ENCODE assay signal across 6 cellular contexts in genomic region chr16:2468142-2468724, GRCh38. TPM values are rescaled to one million over a fixed set of nuclear protein-coding genes. Genes with fewer than 3 reads are reported as not detected.
DNase-seq lines count a peak whose midpoint lies in the region; ATAC-seq and TF ChIP-seq lines count a peak whose summit lies in the region.

No MANE protein-coding gene starts in this region.

- H3K27me3 ChIP-seq in IMR-90 (ENCODE audit: control insufficient read depth, insufficient read depth, low read length) (no peaks in the 10 kb centered on the region; the same call in 1 of the 2 replicates), mammary epithelial cell (ENCODE audit: insufficient read depth, low read length) (no peaks in the 10 kb centered on the region), ovary (peaks cover 6% of the 10 kb centered on the region)

- 6% methylated on average over 7 of the region's 51 CpGs; no CpG with 5 or more reads in 1 of the 2 experiments for WGBS in IMR-90 (ENCODE audit: extremely low coverage in 2 of 2, insufficient read length in 1 of 2), 2 experiments
- WGBS in mammary epithelial cell (ENCODE audit: low coverage, missing lambda C conversion rate): 2% methylated on average over 28 of the region's 51 CpGs
- 0% methylated on average over 43 to 51 of the region's 51 CpGs for WGBS in ovary, 3 donors

- TF ChIP-seq EP300 in ovary (IDR thresholded peaks at IDR 0.05): no peak

- no peak for TF ChIP-seq CTCF in AG04449 (IDR thresholded peaks at IDR 0.05; ENCODE audit: insufficient read depth, low read length, missing control alignments)
- no peak for TF ChIP-seq CTCF in IMR-90 (conservative IDR thresholded peaks at IDR 0.05; ENCODE audit: low read depth, low read length)
- TF ChIP-seq CTCF in mammary epithelial cell (conservative IDR thresholded peaks at IDR 0.05 in 1 of 2, IDR thresholded peaks at IDR 0.05 in 1 of 2; ENCODE audit: extremely low read depth in 1 of 2, insufficient read depth in 1 of 2, low read depth in 1 of 2, low read length in 2 of 2): no peak
- no peak for TF ChIP-seq CTCF in ovary (IDR thresholded peaks at IDR 0.05)

- CTCF ChIA-PET in AG04449 (lab: Yijun Ruan, JAX): interaction anchor here (0.8 to 2.0 kb wide), 3 partner anchors 9 to 38 kb away, joined by 4 to 8 read pairs (median 4); partner anchors contain the start of gene TEDC2
- CTCF ChIA-PET in IMR-90 (lab: Yijun Ruan, JAX): interaction anchor here (1.2 kb wide), 1 partner anchor 33 kb away, joined by 4 read pairs; no protein-coding TSS in a partner anchor
- CTCF ChIA-PET in mammary epithelial cell (lab: Charles Lee; ENCODE audit: low non-redundant PET): no interaction called here

- dilution Hi-C loops in IMR-90 (cut with HindIII; ENCODE audit: low sequenced_read_pairs, unreplicated experiment): no loop called here
- dilution Hi-C loops in mammary epithelial cell (cut with HindIII; ENCODE audit: low sequenced_read_pairs): no loop called here

- no peak overlapping the region for H2BK15ac ChIP-seq in IMR-90 (ENCODE audit: low read depth, low read length)

- H3K79me1 ChIP-seq in IMR-90 (ENCODE audit: low read depth in 1 of 2, low read length in 2 of 2): peaks cover 5 to 12% of the 10 kb centered on the region in 2 experiments; a peak in 1 of 4 replicates

- peak overlapping the region; percentile 92 for H3K4me2 ChIP-seq in IMR-90 (ENCODE audit: low read depth, low read length)
- peak overlapping the region; percentile 100 for H3K4me2 ChIP-seq in mammary epithelial cell (ENCODE audit: insufficient read depth, low read depth, low read length)

- H3K27ac ChIP-seq in IMR-90 (ENCODE audit: insufficient read depth, low read length) (peak overlapping the region; percentile 27; the same call in 1 of the 2 replicates), mammary epithelial cell (ENCODE audit: insufficient read depth, low read depth, low read length) (no peak overlapping the region), ovary (peak overlapping the region in 1 of 2 donors; percentile 39)

- no peak overlapping the region for H3K18ac ChIP-seq in IMR-90 (ENCODE audit: low read depth, low read length)

- no peak for TF ChIP-seq RAD21 in IMR-90 (IDR thresholded peaks at IDR 0.05; ENCODE audit: low read length)

- no peak overlapping the region for H4K91ac ChIP-seq in IMR-90 (ENCODE audit: insufficient read depth, low read depth, low read length)

- H2AK9ac ChIP-seq in IMR-90 (replicated peaks; ENCODE audit: low read depth, low read length, poor library complexity): peak overlapping the region; percentile 97

- peaks cover 8% of the 10 kb centered on the region for H3K9me1 ChIP-seq in IMR-90 (ENCODE audit: insufficient read depth, low read length)

- no peaks in the 10 kb centered on the region for H3K79me2 ChIP-seq in mammary epithelial cell (ENCODE audit: insufficient read depth, low read length)

- H3K9me3 ChIP-seq in IMR-90 (ENCODE audit: control insufficient read depth, insufficient read depth, low read length) (no peaks in the 10 kb centered on the region), mammary epithelial cell (replicated peaks; ENCODE audit: insufficient read depth, low read length) (no peaks in the 10 kb centered on the region), ovary (no peaks in the 10 kb centered on the region)

- H2AK5ac ChIP-seq in IMR-90 (ENCODE audit: low read depth, low read length): peak overlapping the region; percentile 49; the same call in 1 of the 2 replicates

- H2BK20ac ChIP-seq in IMR-90 (ENCODE audit: low read depth, low read length): no peak overlapping the region

- peak overlapping the region; percentile 58 for H3K4ac ChIP-seq in IMR-90 (ENCODE audit: low read depth, low read length)

- in situ Hi-C loops in IMR-90 (cut with MboI; ENCODE audit: low sequenced_read_pairs): no loop called here
- in situ Hi-C loops in mammary epithelial cell (cut with MboI; ENCODE audit: low sequenced_read_pairs in 2 of 2): no loop called here

- peak overlapping the region; percentile 44; the same call in 1 of the 2 replicates for H3K14ac ChIP-seq in IMR-90 (replicated peaks; ENCODE audit: low read depth, low read length)

- peak overlapping the region in 1 of 2 experiments; percentile 50; a peak in 2 of 4 replicates for H4K8ac ChIP-seq in IMR-90 (ENCODE audit: low read depth in 2 of 2, low read length in 2 of 2)

- H3K56ac ChIP-seq in IMR-90 (ENCODE audit: extremely low read depth, insufficient read depth, low read length): peak overlapping the region; percentile 19; the same call in 1 of the 2 replicates

- H2BK5ac ChIP-seq in IMR-90 (ENCODE audit: low read depth, low read length, poor library complexity, severe bottlenecking): peak overlapping the region; percentile 48

- 0 out of 2 replicates have a peak, but pooled peaks cover 5% of the 10 kb centered on the region for H4K20me1 ChIP-seq in IMR-90 (ENCODE audit: insufficient read depth, low read length)
- H4K20me1 ChIP-seq in mammary epithelial cell (ENCODE audit: insufficient read depth, low read length): no peaks in the 10 kb centered on the region

- POLR2A ChIA-PET in AG04449 (lab: Yijun Ruan, JAX) (interaction anchor here (0.7 to 2.0 kb wide), 2 partner anchors 14 to 28 kb away, joined by 3 to 7 read pairs; no protein-coding TSS in a partner anchor), IMR-90 (lab: Charles Lee; ENCODE audit: unreplicated experiment) (no interaction called here)

- H3K9ac ChIP-seq in IMR-90 (ENCODE audit: low read depth, low read length) (peak overlapping the region; percentile 72), mammary epithelial cell (ENCODE audit: insufficient read depth, low read length) (no peak overlapping the region)

- H2AFZ ChIP-seq in IMR-90 (replicated peaks; ENCODE audit: low read length, poor library complexity): peak overlapping the region; percentile 95
- H2AFZ ChIP-seq in mammary epithelial cell (ENCODE audit: low read depth, low read length): peak overlapping the region; percentile 75

- H2BK120ac ChIP-seq in IMR-90 (ENCODE audit: low read depth, low read length): no peak overlapping the region

- TF ChIP-seq POLR2A in IMR-90 (IDR thresholded peaks at IDR 0.05; ENCODE audit: low read depth, low read length) (no peak), ovary (IDR thresholded peaks at IDR 0.05) (no peak)

- peak overlapping the region; percentile 53 for H3K4me3 ChIP-seq in AG04449 (ENCODE audit: low read depth, low read length)
- peak overlapping the region; percentile 50 for H3K4me3 ChIP-seq in IMR-90 (ENCODE audit: insufficient read depth, low read depth, low read length)
- H3K4me3 ChIP-seq in mammary epithelial cell (replicated peaks in 1 of 3; ENCODE audit: insufficient read depth in 1 of 3, low read depth in 2 of 3, low read length in 3 of 3): peak overlapping the region; percentile 30 to 53 (median 49)
- peak overlapping the region; percentile 47 for H3K4me3 ChIP-seq in ovary

- H3K4me1 ChIP-seq in IMR-90 (ENCODE audit: control insufficient read depth, insufficient read depth, low read length) (peaks cover 16% of the 10 kb centered on the region), mammary epithelial cell (ENCODE audit: insufficient read depth, low read length) (peaks cover 29% of the 10 kb centered on the region), ovary (ENCODE audit: insufficient read depth) (peaks cover 7% of the 10 kb centered on the region)

- no peaks in the 10 kb centered on the region for H3K36me3 ChIP-seq in IMR-90 (ENCODE audit: control insufficient read depth, insufficient read depth, low read length)
- no peaks in the 10 kb centered on the region for H3K36me3 ChIP-seq in mammary epithelial cell (ENCODE audit: insufficient read depth, low read length)
- no peaks in the 10 kb centered on the region for H3K36me3 ChIP-seq in ovary

- H4K5ac ChIP-seq in IMR-90 (ENCODE audit: low read depth, low read length): no peak overlapping the region

- ATAC-seq in IMR-90 (ENCODE audit: low read depth): peak; percentile 16
- no peak for ATAC-seq in HG03469 (IDR thresholded peaks at IDR 0.05; ENCODE audit: unreplicated experiment)
- no peak for ATAC-seq in HG02981 (IDR thresholded peaks at IDR 0.05; ENCODE audit: unreplicated experiment)

- DNase-seq in AG04449 (ENCODE audit: low read depth, low spot score): no peak
- DNase-seq in IMR-90: peak; percentile 11
- peak; percentile 78 for DNase-seq in mammary epithelial cell
- DNase-seq in ovary: peak in 1 of 5 donors; percentile 51

- H3K23ac ChIP-seq in IMR-90 (ENCODE audit: low read depth, low read length): peak overlapping the region; percentile 52; the same call in 1 of the 2 replicates

- BruUV-seq in IMR-90 (replicated peaks; lab: Mats Ljungman, UMichigan) (no TSS peak), mammary epithelial cell (replicated peaks; lab: Mats Ljungman, UMichigan) (no TSS peak)

- intact Hi-C loops in IMR-90 (cut with micrococcal nuclease): no loop called here
- intact Hi-C loops in mammary epithelial cell (cut with micrococcal nuclease): no loop called here
- intact Hi-C loops in ovary (cut with DNase I): no loop called here

RNA-seq across cellular contexts. Expression of gene NTN3, which starts 2.9 kb away (rescaled TPM):
- 0.18 and 0.28 TPM in 2 replicates for total RNA-seq in IMR-90 (2012; rRNA removed)
- polyA plus RNA-seq in IMR-90 (2012; rRNA removed): 0.38 and 0.72 TPM in 2 replicates
- 0.44 and 0.96 TPM in 2 replicates for polyA plus RNA-seq in IMR-90 (2012; cell fraction: cytosol; rRNA removed)
- 0.72 and 2.1 TPM in 2 replicates for polyA plus RNA-seq in IMR-90 (2012; cell fraction: nucleus; rRNA removed; ENCODE audit: low replicate concordance)
- under 1 TPM in 1 of 2 donors, not detected in 1; under 0.01 TPM for total RNA-seq in mammary epithelial cell
- polyA plus RNA-seq in mammary epithelial cell: not detected
- not detected for polyA minus RNA-seq in mammary epithelial cell
- total RNA-seq in ovary: under 1 TPM in 3 of 7 donors, not detected in 4; 0.12 to 0.34 (median 0.26) TPM
- under 1 TPM in 1 of 2 donors, not detected in 1; 0.13 TPM for polyA plus RNA-seq in ovary

RNA-seq across cellular contexts. Expression of gene TBC1D24, which starts 6.7 kb away (rescaled TPM):
- total RNA-seq in IMR-90 (2012; rRNA removed) (7.5 and 8.6 TPM in 2 replicates), mammary epithelial cell (10 to 100 TPM; 11.4 to 12.3 TPM), ovary (1 to 10 TPM; 2.5 to 8.1 (median 6.7) TPM)
- polyA plus RNA-seq in IMR-90 (2012; rRNA removed) (13.4 and 16.2 TPM in 2 replicates), mammary epithelial cell (5.6 TPM), ovary (1 to 10 TPM; 1.9 to 2.3 TPM)
- polyA plus RNA-seq in IMR-90 (2012; cell fraction: cytosol; rRNA removed): 6.5 and 11.7 TPM in 2 replicates
- 28.4 and 53.0 TPM in 2 replicates for polyA plus RNA-seq in IMR-90 (2012; cell fraction: nucleus; rRNA removed; ENCODE audit: low replicate concordance)
- 8.3 TPM for polyA minus RNA-seq in mammary epithelial cell

RNA-seq across cellular contexts. Expression of gene TEDC2, which starts 8.3 kb away (rescaled TPM):
- total RNA-seq in IMR-90 (2012; rRNA removed): 3.6 TPM in 2 replicates
- 7.3 and 10.8 TPM in 2 replicates for polyA plus RNA-seq in IMR-90 (2012; rRNA removed)
- polyA plus RNA-seq in IMR-90 (2012; cell fraction: cytosol; rRNA removed): 5.2 and 6.1 TPM in 2 replicates
- polyA plus RNA-seq in IMR-90 (2012; cell fraction: nucleus; rRNA removed; ENCODE audit: low replicate concordance): 17.1 and 61.0 TPM in 2 replicates
- 1 to 10 TPM; 1.8 to 7.2 TPM for total RNA-seq in mammary epithelial cell
- polyA plus RNA-seq in mammary epithelial cell: 6.5 TPM
- polyA minus RNA-seq in mammary epithelial cell: 8.1 TPM
- 1 to 10 TPM in 3 of 7 donors, under 1 TPM in 2, not detected in 2; 0.38 to 2.0 (median 1.4) TPM for total RNA-seq in ovary
- 1 to 10 TPM in 1 of 2 donors, not detected in 1; 1.2 TPM for polyA plus RNA-seq in ovary

RNA-seq across cellular contexts. Expression of gene CCNF, which starts 39.0 kb away (rescaled TPM):
- total RNA-seq in IMR-90 (2012; rRNA removed): 19.2 and 20.1 TPM in 2 replicates
- 7.8 and 8.2 TPM in 2 replicates for polyA plus RNA-seq in IMR-90 (2012; rRNA removed)
- 5.4 and 6.1 TPM in 2 replicates for polyA plus RNA-seq in IMR-90 (2012; cell fraction: cytosol; rRNA removed)
- 7.7 and 18.3 TPM in 2 replicates for polyA plus RNA-seq in IMR-90 (2012; cell fraction: nucleus; rRNA removed; ENCODE audit: low replicate concordance)
- 10 to 100 TPM in 1 of 2 donors, 1 to 10 TPM in 1; 5.7 to 22.7 TPM for total RNA-seq in mammary epithelial cell
- 21.4 TPM for polyA plus RNA-seq in mammary epithelial cell
- 76.4 TPM for polyA minus RNA-seq in mammary epithelial cell
- total RNA-seq in ovary: 1 to 10 TPM; 1.4 to 2.5 (median 2.0) TPM
- polyA plus RNA-seq in ovary: 1 to 10 TPM in 1 of 2 donors, under 1 TPM in 1; 0.87 to 1.1 TPM

RNA-seq across cellular contexts. Expression of gene ATP6V0C, which starts 45.5 kb away (rescaled TPM):
- total RNA-seq in IMR-90 (2012; rRNA removed): 8.4 and 8.6 TPM in 2 replicates
- polyA plus RNA-seq in IMR-90 (2012; rRNA removed): 107 and 108 TPM in 2 replicates
- 182 and 333 TPM in 2 replicates for polyA plus RNA-seq in IMR-90 (2012; cell fraction: cytosol; rRNA removed)
- 64.7 and 163 TPM in 2 replicates for polyA plus RNA-seq in IMR-90 (2012; cell fraction: nucleus; rRNA removed; ENCODE audit: low replicate concordance)
- 100 to 1,000 TPM in 1 of 2 donors, 10 to 100 TPM in 1; 41.5 to 250 TPM for total RNA-seq in mammary epithelial cell
- 95.2 TPM for polyA plus RNA-seq in mammary epithelial cell
- polyA minus RNA-seq in mammary epithelial cell: 81.4 TPM
- 100 to 1,000 TPM in 5 of 7 donors, 10 to 100 TPM in 2; 34.8 to 143 (median 119) TPM for total RNA-seq in ovary
- polyA plus RNA-seq in ovary: 100 to 1,000 TPM in 1 of 2 donors, 10 to 100 TPM in 1; 82.6 to 119 TPM
